ENCODE assay signal across 9 cellular contexts in the genomic region with DNA sequence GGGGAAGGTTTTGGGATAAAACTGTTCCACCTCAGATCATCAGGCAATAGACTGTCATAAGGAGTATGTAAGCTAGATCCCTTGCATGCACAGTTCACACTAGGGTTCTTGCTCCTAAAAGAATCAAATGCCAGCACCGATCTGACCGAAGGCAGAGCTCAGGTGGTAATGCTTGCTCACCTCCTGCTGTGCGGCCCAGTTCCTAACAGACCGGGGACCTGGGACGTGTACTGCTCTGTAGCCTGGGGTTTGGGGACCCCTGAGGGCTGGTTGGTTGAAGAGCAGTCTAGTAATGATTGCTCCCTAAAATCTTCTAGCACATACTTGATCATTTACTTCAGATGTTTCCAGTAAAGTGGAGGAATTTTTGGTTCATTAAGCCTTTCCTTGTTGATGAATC.
"Had no signal": no experiment of that assay in that cellular context is flagged by ENCODE, and none has a peak within 500 bp of the region (broad histone marks: within the 10 kb centered on the region; RNA-seq: fewer than 3 reads in every experiment).

No MANE protein-coding gene starts in this region.

- H3K27ac Mint-ChIP-seq: HFFc6, IgD-negative memory B cell had no signal

- H3K9me3 Mint-ChIP-seq: HFFc6 had no signal

- DNase-seq: GM23248, H7, HFFc6, KBM-7 had no signal

- FAIRE-seq: HepG2 had no signal

- H3K36me3 Mint-ChIP-seq: IgD-negative memory B cell had no signal

- H3K36me3 ChIP-seq: HAP-1 had no signal

- H3K27ac ChIP-seq: GM23248, HL-60 had no signal

- H3K9me3 ChIP-seq: HAP-1 had no signal

- H2AFZ ChIP-seq: GM23248 had no signal

- ATAC-seq: HCT116, HepG2 had no signal

- H3K4me1 ChIP-seq: HAP-1 had no signal

- H3K4me3 Mint-ChIP-seq: HFFc6, IgD-negative memory B cell had no signal

- H3K4me1 Mint-ChIP-seq: IgD-negative memory B cell had no signal

- H3K9ac ChIP-seq: GM23248 had no signal

- H3K4me3 ChIP-seq: GM23248, HAP-1 had no signal

- H3K27me3 Mint-ChIP-seq: IgD-negative memory B cell had no signal
